12 cellular contexts compared by ENCODE assay signal in the genomic region with DNA sequence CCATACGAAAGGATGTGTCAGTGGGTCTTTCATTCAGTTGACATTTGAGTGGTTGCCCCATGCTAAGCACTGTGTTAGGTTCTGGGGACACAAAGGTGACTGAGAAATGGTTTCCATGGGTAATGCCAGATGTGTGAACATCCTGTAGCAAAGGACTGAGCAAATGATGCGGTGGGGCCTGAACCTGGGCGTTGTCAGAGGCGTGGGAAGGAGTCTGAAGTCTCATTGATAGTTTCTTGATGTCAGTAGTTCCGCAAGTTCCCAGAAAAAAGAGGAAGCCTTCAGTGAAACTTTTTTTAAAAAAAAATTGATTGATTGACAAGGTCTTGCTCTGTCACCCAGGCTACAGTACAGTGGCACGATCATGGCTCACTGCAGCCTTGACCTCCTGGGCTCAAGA. TPM values are rescaled to one million over a fixed set of nuclear protein-coding genes. Genes with fewer than 3 reads are reported as not detected.
DNase-seq lines count a peak whose midpoint lies in the region; ATAC-seq and FAIRE-seq lines count a peak whose summit lies in the region.
"Had no signal": no experiment of that assay in that cellular context is flagged by ENCODE, and none has a peak within 500 bp of the region (broad histone marks: within the 10 kb centered on the region; RNA-seq: fewer than 3 reads in every experiment).

No MANE protein-coding gene starts in this region.

- H3K56ac ChIP-seq in mesendoderm (ENCODE audit: low read length) = no peak overlapping the region

- H3K4me3 ChIP-seq in mesendoderm (ENCODE audit: low read length) = no peak overlapping the region
- H3K4me3 ChIP-seq: heart left ventricle had no signal

- no peak overlapping the region for H2BK5ac ChIP-seq in mesendoderm (ENCODE audit: low read length)

- H4K8ac ChIP-seq in mesendoderm (ENCODE audit: low read depth, low read length) = no peak overlapping the region

- H3K9ac ChIP-seq in mesendoderm (ENCODE audit: low read length) = no peak overlapping the region
- H3K9ac ChIP-seq: parathyroid adenoma had no signal

- no peak overlapping the region for H2AK5ac ChIP-seq in mesendoderm (ENCODE audit: low read length)

- H3K27me3 ChIP-seq in mesendoderm (ENCODE audit: insufficient read depth, low read length, poor library complexity) = no peaks in the 10 kb centered on the region
- H3K27me3 ChIP-seq: heart left ventricle had no signal

- H2BK120ac ChIP-seq in mesendoderm (ENCODE audit: low read depth, low read length) = no peak overlapping the region

- in situ Hi-C loops in KBM-7 (cut with MboI; ENCODE audit: low pct_unique_long_range_greater_than_20kb, low sequenced_read_pairs) = loop anchor here (25.0 kb wide), 1 partner anchor 229 kb away; no protein-coding TSS in a partner anchor

- intact Hi-C loops in Right ventricle myocardium superior (cut with DNase I) = no loop called here

- peak overlapping the region; percentile 100 for H3K27ac ChIP-seq in epithelial cell of prostate
- H3K27ac ChIP-seq in mesendoderm (ENCODE audit: low read depth, low read length) = no peak overlapping the region
- H3K27ac ChIP-seq: parathyroid adenoma had no signal

- H2BK15ac ChIP-seq in mesendoderm (replicated peaks; ENCODE audit: low read depth) = no peak overlapping the region

- ATAC-seq in GM21619 (IDR thresholded peaks at IDR 0.05; ENCODE audit: unreplicated experiment) (peak; percentile 40), Right ventricle myocardium superior (ENCODE audit: poor library complexity) (no peak)
- ATAC-seq: heart left ventricle had no signal

- H3K4ac ChIP-seq in mesendoderm (ENCODE audit: low read depth, low read length) = no peak overlapping the region

- H3K79me1 ChIP-seq in mesendoderm (ENCODE audit: low read length) = peaks cover 9% of the 10 kb centered on the region

- no peak overlapping the region for H3K23ac ChIP-seq in mesendoderm (ENCODE audit: low read length)

- peak; percentile 77 for FAIRE-seq in GM18507 (lab: Jason Lieb, UNC)

- no peak overlapping the region for H4K5ac ChIP-seq in mesendoderm (ENCODE audit: low read length)

- no CpG with 5 or more reads among the region's 6 CpGs for WGBS in mesendoderm (ENCODE audit: extremely low coverage, insufficient coverage, low lambda C conversion rate)

- DNase-seq in GM18507 (ENCODE audit: extremely low spot score, insufficient read length, low read depth) = no peak
- DNase-seq in KBM-7 = peak; percentile 81
- DNase-seq in epithelial cell of prostate (ENCODE audit: low read depth, low spot score) = no peak
- no peak for DNase-seq in mesendoderm
- DNase-seq in Right ventricle myocardium superior = no peak
- no peak for DNase-seq in DMS53 (lab: John Stamatoyannopoulos, UW)
- DNase-seq in ureter (ENCODE audit: low spot score) = no peak
- DNase-seq: DND-41, heart left ventricle, NCI-H524 had no signal

- H3K79me2 ChIP-seq in mesendoderm (ENCODE audit: control insufficient read depth, insufficient read depth, low read length) = peaks cover 13% of the 10 kb centered on the region

- no peaks in the 10 kb centered on the region for H3K36me3 ChIP-seq in mesendoderm (ENCODE audit: control insufficient read depth, insufficient read depth, low read length)
- H3K36me3 ChIP-seq: heart left ventricle had no signal

- no peak overlapping the region for H3K4me2 ChIP-seq in mesendoderm (ENCODE audit: low read length)

- H3K4me1 ChIP-seq in mesendoderm (ENCODE audit: control insufficient read depth, low read depth, low read length) = peaks cover 19% of the 10 kb centered on the region

- no peak overlapping the region for H3K18ac ChIP-seq in mesendoderm (ENCODE audit: low read length)

RNA-seq across cellular contexts. Expression of gene LIMS1, which starts 56.9 kb away (rescaled TPM):
- 47.1 TPM for polyA plus RNA-seq in mesendoderm (2013, experiment 1 of 2)
- 45.2 TPM for polyA plus RNA-seq in mesendoderm (2013, experiment 2 of 2)
- total RNA-seq in Right ventricle myocardium superior (75.7 TPM), ureter (60.1 TPM)
